In genomic region chr17:35073183-35073790, GRCh38 we compare ENCODE assay signal across 20 cellular contexts. TPM values are rescaled to one million over a fixed set of nuclear protein-coding genes. Genes with fewer than 3 reads are reported as not detected.
DNase-seq lines count a peak whose midpoint lies in the region; ATAC-seq, FAIRE-seq and TF ChIP-seq lines count a peak whose summit lies in the region.
"Had no signal": no experiment of that assay in that cellular context is flagged by ENCODE, and none has a peak within 500 bp of the region (broad histone marks: within the 10 kb centered on the region; RNA-seq: fewer than 3 reads in every experiment).

No MANE protein-coding gene starts in this region.

- H3K4me3 ChIP-seq in CD8-positive, alpha-beta T cell (ENCODE audit: low read depth, low read length), result no peak overlapping the region
- H3K4me3 ChIP-seq: mucosa of descending colon, prostate gland had no signal

- H3K9me3 ChIP-seq in CD8-positive, alpha-beta T cell (ENCODE audit: low read length), result no peaks in the 10 kb centered on the region
- H3K9me3 ChIP-seq: mucosa of descending colon, prostate gland had no signal

- POLR2A ChIA-PET in CD8-positive, alpha-beta T cell (lab: Charles Lee), result interaction anchor here (0.7 to 1.9 kb wide), 4 partner anchors 10 to 112 kb away, joined by 3 to 6 read pairs (median 3); partner anchors contain the start of genes RFFL and ZNF830

- ATAC-seq in CD8-positive, alpha-beta T cell, result peak; percentile 61
- peak; percentile 76 to 80 for ATAC-seq in activated naive CD4-positive, alpha-beta T cell treated with anti-CD3 and anti-CD28 coated beads, Interleukin-2, amount 50 U/mL, for 72 hours
- ATAC-seq in natural killer cell (peak; percentile 30 to 49 (median 48)), GM18909 (IDR thresholded peaks at IDR 0.05; ENCODE audit: poor library complexity, unreplicated experiment) (no peak), GM18505 (IDR thresholded peaks at IDR 0.05; ENCODE audit: unreplicated experiment) (no peak)
- ATAC-seq: esophagus mucosa, mucosa of descending colon had no signal

- no peaks in the 10 kb centered on the region for H3K27me3 ChIP-seq in CD8-positive, alpha-beta T cell (ENCODE audit: insufficient read depth, low read length)

- peaks cover 73% of the 10 kb centered on the region for H3K4me1 Mint-ChIP-seq in CD8-positive, alpha-beta T cell (ENCODE audit: low read depth)
- H3K4me1 Mint-ChIP-seq in natural killer cell, result peaks cover 67 to 77% of the 10 kb centered on the region in 2 donors

- H3K4me1 ChIP-seq in CD8-positive, alpha-beta T cell (ENCODE audit: insufficient read depth, low read length), result peaks cover 49% of the 10 kb centered on the region
- H3K4me1 ChIP-seq: prostate gland had no signal

- peak; percentile 36 for FAIRE-seq in GM18507 (lab: Jason Lieb, UNC)
- FAIRE-seq: keratinocyte had no signal

- H3K27ac Mint-ChIP-seq in CD8-positive, alpha-beta T cell, result peak overlapping the region; percentile 74
- peak overlapping the region; percentile 83 to 96 for H3K27ac Mint-ChIP-seq in activated naive CD4-positive, alpha-beta T cell treated with anti-CD3 and anti-CD28 coated beads, Interleukin-2, amount 50 U/mL, for 72 hours
- peak overlapping the region; percentile 17 to 71 for H3K27ac Mint-ChIP-seq in natural killer cell
- H3K27ac Mint-ChIP-seq: dendritic cell treated with granulocyte-macrophage colony-stimulating factor and Interleukin-4, amounts not matched to agents 40 ng/mL and 50 ng/mL, for 4 days had no signal

- intact Hi-C loops in CD8-positive, alpha-beta T cell (cut with DNase I, micrococcal nuclease), result loop anchor here in 1 of 2 experiments (2.0 kb wide), 1 partner anchor 16 kb away; no protein-coding TSS in a partner anchor
- intact Hi-C loops in natural killer cell (cut with micrococcal nuclease), result no loop called here

- no peak for TF ChIP-seq POLR2A in GM18505 (IDR thresholded peaks at IDR 0.05; ENCODE audit: borderline replicate concordance, extremely low read depth, insufficient read depth, insufficient read length)

- no peak overlapping the region for H3K27ac ChIP-seq in CD8-positive, alpha-beta T cell (ENCODE audit: low read depth, low read length)
- H3K27ac ChIP-seq: prostate gland had no signal

- DNase-seq in CD8-positive, alpha-beta T cell, result no peak
- DNase-seq in GM18507 (ENCODE audit: extremely low spot score, insufficient read length, low read depth), result no peak
- no peak for DNase-seq in activated naive CD4-positive, alpha-beta T cell treated with anti-CD3 and anti-CD28 coated beads, Interleukin-2, amount 50 U/mL, for 72 hours (ENCODE audit: low spot score in 2 of 2)
- no peak for DNase-seq in natural killer cell
- DNase-seq in SIG-M5 treated with dmso at 0.1 percent for 504 hours (lab: John Stamatoyannopoulos, UW; ENCODE audit: unreplicated experiment), result no peak
- DNase-seq: aorta; C1 segment of cervical spinal cord; mucosa of descending colon; SHP77; stimulated activated CD4-positive, alpha-beta T cell treated with anti-CD3 and anti-CD28 coated beads, Interleukin-12 subunit alpha, Interleukin-12 subunit beta, amount 100 ng/mL, for 4 hours; T1000 had no signal

- TF ChIP-seq CTCF in CD8-positive, alpha-beta T cell (IDR thresholded peaks at IDR 0.05), result no peak
- no peak for TF ChIP-seq CTCF in natural killer cell (IDR thresholded peaks at IDR 0.05)

- peaks cover 14% of the 10 kb centered on the region for H3K36me3 Mint-ChIP-seq in CD8-positive, alpha-beta T cell
- H3K36me3 Mint-ChIP-seq in activated naive CD4-positive, alpha-beta T cell treated with anti-CD3 and anti-CD28 coated beads, Interleukin-2, amount 50 U/mL, for 72 hours, result peaks cover 0 to 13% of the 10 kb centered on the region in 2 donors
- no peaks in the 10 kb centered on the region for H3K36me3 Mint-ChIP-seq in natural killer cell
- H3K36me3 Mint-ChIP-seq: type B pancreatic cell had no signal

- CTCF ChIA-PET in CD8-positive, alpha-beta T cell (lab: Charles Lee), result no interaction called here

- H3K27me3 Mint-ChIP-seq in CD8-positive, alpha-beta T cell (ENCODE audit: low read depth), result no peaks in the 10 kb centered on the region
- H3K27me3 Mint-ChIP-seq in natural killer cell (ENCODE audit: low read depth in 2 of 2), result no peaks in the 10 kb centered on the region
- H3K27me3 Mint-ChIP-seq: dendritic cell treated with granulocyte-macrophage colony-stimulating factor and Interleukin-4, amounts not matched to agents 40 ng/mL and 50 ng/mL, for 4 days; type B pancreatic cell had no signal

- H3K9me3 Mint-ChIP-seq in CD8-positive, alpha-beta T cell, result no peaks in the 10 kb centered on the region
- no peaks in the 10 kb centered on the region for H3K9me3 Mint-ChIP-seq in activated naive CD4-positive, alpha-beta T cell treated with anti-CD3 and anti-CD28 coated beads, Interleukin-2, amount 50 U/mL, for 72 hours
- no peaks in the 10 kb centered on the region for H3K9me3 Mint-ChIP-seq in natural killer cell
- H3K9me3 Mint-ChIP-seq: dendritic cell treated with granulocyte-macrophage colony-stimulating factor and Interleukin-4, amounts not matched to agents 40 ng/mL and 50 ng/mL, for 4 days; type B pancreatic cell had no signal

- H3K4me3 Mint-ChIP-seq in CD8-positive, alpha-beta T cell, result peak overlapping the region; percentile 46
- peak overlapping the region; percentile 47 for H3K4me3 Mint-ChIP-seq in natural killer cell
- H3K4me3 Mint-ChIP-seq: dendritic cell treated with granulocyte-macrophage colony-stimulating factor and Interleukin-4, amounts not matched to agents 40 ng/mL and 50 ng/mL, for 4 days; type B pancreatic cell had no signal

- H3K36me3 ChIP-seq in CD8-positive, alpha-beta T cell (ENCODE audit: insufficient read depth, low read length), result no peaks in the 10 kb centered on the region
- H3K36me3 ChIP-seq: prostate gland had no signal

RNA-seq across cellular contexts. Expression of gene RFFL, which starts 9.8 kb away (rescaled TPM):
- total RNA-seq in CD8-positive, alpha-beta T cell, result 10 to 100 TPM; 55.2 to 64.4 TPM
- total RNA-seq in activated naive CD4-positive, alpha-beta T cell treated with anti-CD3 and anti-CD28 coated beads, Interleukin-2, amount 50 U/mL, for 72 hours, result 10 to 100 TPM in 1 of 2 donors, 1 to 10 TPM in 1; 7.3 to 30.9 TPM
- total RNA-seq in natural killer cell, result 10 to 100 TPM; 50.0 to 86.6 (median 75.9) TPM

RNA-seq across cellular contexts. Expression of gene RAD51D, which starts 46.4 kb away (rescaled TPM):
- 1 to 10 TPM; 6.9 to 8.7 TPM for total RNA-seq in CD8-positive, alpha-beta T cell
- total RNA-seq in activated naive CD4-positive, alpha-beta T cell treated with anti-CD3 and anti-CD28 coated beads, Interleukin-2, amount 50 U/mL, for 72 hours, result 10 to 100 TPM; 30.4 TPM
- total RNA-seq in natural killer cell, result 10 to 100 TPM; 15.4 to 27.0 (median 22.7) TPM

RNA-seq across cellular contexts. Expression of gene FNDC8, which starts 48.1 kb away (rescaled TPM):
- total RNA-seq in CD8-positive, alpha-beta T cell, result not detected
- total RNA-seq in activated naive CD4-positive, alpha-beta T cell treated with anti-CD3 and anti-CD28 coated beads, Interleukin-2, amount 50 U/mL, for 72 hours, result not detected
- total RNA-seq in natural killer cell, result not detected
- total RNA-seq: aorta, esophagus mucosa, HT-29, M059J, mucosa of descending colon had no signal

Comparison
In these comparisons a context has a peak if more than half of its experiments do, and no peak if none do; other contexts are left out.
1. ATAC-seq: peak in CD8-positive, alpha-beta T cell (single experiment), activated naive CD4-positive, alpha-beta T cell treated with anti-CD3 and anti-CD28 coated beads, Interleukin-2, amount 50 U/mL, for 72 hours (2 of 2) and natural killer cell (3 of 3); none in GM18909 (single experiment) and GM18505 (single experiment).
2. Peak in every context shown above with its lines, with median percentiles within 50 percentile points of each other: H3K27ac Mint-ChIP-seq.